Comparison of ENCODE assay signal across 8 cellular contexts in genomic region chr6:52918771-52919170, GRCh38. TPM values are rescaled to one million over a fixed set of nuclear protein-coding genes. Genes with fewer than 3 reads are reported as not detected.
"Had no signal": no experiment of that assay in that cellular context is flagged by ENCODE, and none has a peak within 500 bp of the region (broad histone marks: within the 10 kb centered on the region; RNA-seq: fewer than 3 reads in every experiment).

No MANE protein-coding gene starts in this region.

RNA-seq across cellular contexts. Expression of gene GSTA3, which starts 9.3 kb away (rescaled TPM):
- total RNA-seq: activated CD4-positive, alpha-beta memory T cell treated with anti-CD3 and anti-CD28 coated beads for 36 hours; activated CD4-positive, alpha-beta T cell treated with anti-CD3 and anti-CD28 coated beads, Interleukin-2, amount 10 ng/mL, durations not matched to agents 7 days and 5 days; activated naive CD4-positive, alpha-beta T cell treated with anti-CD3 and anti-CD28 coated beads, Interleukin-2, amount 50 U/mL, for 72 hours; activated T-cell treated with anti-CD3 and anti-CD28 coated beads, Interleukin-2, amount 50 U/mL, for 4 hours; astrocyte; Right ventricle myocardium inferior; RPMI7951; T-cell had no signal
